28 cellular contexts compared by ENCODE assay signal in genomic region chr22:19550382-19550781, GRCh38. TPM values are rescaled to one million over a fixed set of nuclear protein-coding genes. Genes with fewer than 3 reads are reported as not detected.
"Had no signal": no experiment of that assay in that cellular context is flagged by ENCODE, and none has a peak within 500 bp of the region (broad histone marks: within the 10 kb centered on the region; RNA-seq: fewer than 3 reads in every experiment).

No MANE protein-coding gene starts in this region.

- H3K9me3 ChIP-seq: colonic mucosa, gastrocnemius medialis had no signal

- DNase-seq: colonic mucosa; cortex of kidney; dermis blood vessel endothelial cell; dorsolateral prefrontal cortex; effector CD4-positive, alpha-beta T cell; effector memory CD4-positive, alpha-beta T cell; effector memory CD8-positive, alpha-beta T cell; endodermal cell; erythroblast; esophagus squamous epithelium; foreskin fibroblast; foreskin keratinocyte; foreskin melanocyte; gastrocnemius medialis; glutamatergic neuron; heart left ventricle; heart right ventricle had no signal

- H3K36me3 ChIP-seq: colonic mucosa, esophagus muscularis mucosa, esophagus squamous epithelium, gastrocnemius medialis, gastroesophageal sphincter, heart left ventricle, heart right ventricle had no signal

- H3K27me3 ChIP-seq: colonic mucosa, esophagus squamous epithelium, foreskin keratinocyte, heart left ventricle had no signal

- FAIRE-seq: colon, endometrium, endothelial cell of umbilical vein, frontal cortex had no signal

- H3K4me1 ChIP-seq: colonic mucosa, esophagus muscularis mucosa, esophagus squamous epithelium, foreskin keratinocyte, gastrocnemius medialis, gastroesophageal sphincter, heart left ventricle, heart right ventricle had no signal

- H3K4me3 ChIP-seq: colonic mucosa, coronary artery, dorsolateral prefrontal cortex, esophagus muscularis mucosa, esophagus squamous epithelium, gastrocnemius medialis, gastroesophageal sphincter, heart left ventricle, heart right ventricle had no signal

- H3K27ac ChIP-seq: colonic mucosa, coronary artery, dorsolateral prefrontal cortex, epithelial cell of prostate, esophagus muscularis mucosa, esophagus squamous epithelium, foreskin keratinocyte, gastrocnemius medialis, gastroesophageal sphincter, heart left ventricle, heart right ventricle had no signal

- ATAC-seq: effector memory CD8-positive, alpha-beta T cell; esophagus mucosa; foreskin keratinocyte; gastrocnemius medialis; gastroesophageal sphincter; heart left ventricle; heart right ventricle had no signal

RNA-seq across cellular contexts. Expression of gene CLDN5, which starts 26.2 kb away (rescaled TPM):
- total RNA-seq: fibroblast of villous mesenchyme, foreskin keratinocyte had no signal
- polyA plus RNA-seq: fibroblast of lung, foreskin keratinocyte had no signal
